Comparison of ENCODE assay signal across 1 cellular context in the genomic region with DNA sequence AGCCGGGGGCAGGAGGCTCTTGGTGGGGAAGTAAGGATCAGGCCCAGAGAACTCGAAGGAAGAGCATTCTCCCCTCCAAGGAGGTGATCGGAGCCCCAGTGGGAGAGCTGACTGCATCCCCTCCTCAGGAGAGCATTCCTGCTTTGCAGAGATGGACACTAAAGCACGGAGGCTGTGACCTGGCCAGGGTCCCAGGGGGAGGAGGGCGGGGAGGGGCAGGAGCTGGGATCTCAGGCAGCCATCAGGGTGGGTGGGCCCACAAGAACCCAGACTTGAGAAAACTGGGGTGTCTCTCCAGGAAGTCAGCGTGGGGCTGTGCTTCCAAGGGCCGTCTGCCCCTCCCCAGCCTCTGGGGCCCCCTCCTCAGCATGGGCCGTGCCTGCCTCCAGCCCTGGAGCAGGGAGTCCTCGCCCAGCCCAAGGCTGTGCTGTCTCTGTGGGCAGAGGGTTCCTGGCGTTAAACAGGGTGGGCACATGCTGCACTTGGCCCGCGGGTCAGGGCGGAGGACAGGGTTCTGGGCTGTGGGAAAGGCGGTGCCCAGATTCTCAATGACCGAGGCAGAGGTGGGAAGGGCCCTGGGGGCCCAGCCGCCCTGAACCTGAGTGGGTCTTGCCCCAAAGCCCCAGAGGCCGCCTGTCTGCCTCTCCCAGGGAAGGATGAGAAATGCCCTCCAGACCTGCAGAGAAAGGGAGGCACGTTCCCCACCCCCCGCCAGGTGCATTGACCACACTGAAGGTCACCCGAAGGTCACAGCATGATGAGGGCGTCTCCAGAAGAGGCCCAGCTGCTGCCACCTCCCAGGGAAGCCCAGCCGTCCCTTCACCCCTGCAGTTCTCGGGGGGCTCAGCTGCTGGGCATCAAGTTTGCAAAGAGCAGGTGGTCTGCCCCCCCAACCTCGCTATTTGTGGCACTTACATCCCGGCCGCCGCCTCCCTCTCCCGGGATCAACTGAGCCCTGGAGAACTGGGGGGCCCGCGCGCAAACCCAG.
TF ChIP-seq lines count a peak whose summit lies in the region.

No MANE protein-coding gene starts in this region.

TF ChIP-seq in SK-N-SH, 30 proteins besides CTCF, POLR2A, EP300 and RAD21:
- TF ChIP-seq REST (IDR thresholded peaks at IDR 0.05; ENCODE audit: low read depth, low read length): no peak
- no peak for TF ChIP-seq TEAD4 (IDR thresholded peaks at IDR 0.05; ENCODE audit: borderline replicate concordance, insufficient read depth)
- TF ChIP-seq TCF12 (IDR thresholded peaks at IDR 0.05): no peak
- no peak for TF ChIP-seq GABPA (IDR thresholded peaks at IDR 0.05; ENCODE audit: low read depth)
- TF ChIP-seq MXI1 (IDR thresholded peaks at IDR 0.05; ENCODE audit: low read depth, low read length): no peak
- TF ChIP-seq GATA2 (CRISPR knock-in tag; IDR thresholded peaks at IDR 0.05): no peak
- TF ChIP-seq POLR2AphosphoS5 (IDR thresholded peaks at IDR 0.05; ENCODE audit: low read depth, low read length): no peak; the same call in 1 of the 2 replicates
